21 cellular contexts compared by ENCODE assay signal in the genomic region with DNA sequence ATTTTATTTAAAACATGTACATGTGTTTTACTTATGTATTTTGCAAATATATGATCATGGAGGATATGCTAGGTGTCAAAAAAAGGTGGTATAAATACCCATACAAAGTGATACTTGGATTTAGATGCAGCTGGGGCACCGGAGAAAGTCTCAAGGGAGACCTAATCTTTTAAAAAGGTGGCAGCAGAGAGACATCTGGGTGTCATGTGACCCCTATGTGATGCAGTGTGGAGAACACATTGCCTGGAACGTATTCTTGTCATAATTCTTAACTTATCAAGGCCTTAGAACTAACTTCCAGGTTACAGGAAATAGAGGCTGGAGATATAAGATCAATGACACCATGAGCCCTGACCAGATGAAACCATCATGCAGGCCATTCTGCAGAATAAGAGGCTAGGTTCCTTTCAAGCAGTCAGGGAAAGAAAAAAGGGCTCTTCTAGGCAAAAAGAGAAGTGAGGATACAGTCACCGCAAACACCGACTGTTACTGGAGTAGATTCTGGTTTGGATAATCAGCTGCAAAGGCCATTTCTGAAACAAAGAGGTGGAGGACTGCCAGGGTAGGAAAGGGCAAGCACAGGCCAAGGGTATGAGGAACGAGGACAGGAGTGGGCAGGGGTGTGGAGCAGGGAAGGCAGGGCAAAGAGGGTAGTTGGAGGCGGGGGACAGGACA.
DNase-seq lines count a peak whose midpoint lies in the region; ATAC-seq and TF ChIP-seq lines count a peak whose summit lies in the region.
"Had no signal": no experiment of that assay in that cellular context is flagged by ENCODE, and none has a peak within 500 bp of the region (broad histone marks: within the 10 kb centered on the region; RNA-seq: fewer than 3 reads in every experiment).

No MANE protein-coding gene starts in this region.

- no peaks in the 10 kb centered on the region for H3K27me3 ChIP-seq in neural progenitor cell
- no peaks in the 10 kb centered on the region for H3K27me3 ChIP-seq in PC-9 (ENCODE audit: insufficient read depth, low read depth)

- CTCF ChIA-PET in PC-9 (lab: Charles Lee), result no interaction called here

- H3K27me3 Mint-ChIP-seq in activated T-cell treated with anti-CD3 and anti-CD28 coated beads, Interleukin-2, amount 50 U/mL, for 72 hours (ENCODE audit: low read depth), result no peaks in the 10 kb centered on the region
- H3K27me3 Mint-ChIP-seq in IgD-negative memory B cell, result no peaks in the 10 kb centered on the region
- no peaks in the 10 kb centered on the region for H3K27me3 Mint-ChIP-seq in activated naive CD8-positive, alpha-beta T cell treated with anti-CD3 and anti-CD28 coated beads for 36 hours
- peaks cover 3% of the 10 kb centered on the region for H3K27me3 Mint-ChIP-seq in neural progenitor cell (ENCODE audit: insufficient read depth, low read depth)
- H3K27me3 Mint-ChIP-seq: activated naive CD8-positive, alpha-beta T cell; brain had no signal

- TF ChIP-seq CTCF in neural progenitor cell (IDR thresholded peaks at IDR 0.05) (no peak), PC-9 (conservative IDR thresholded peaks at IDR 0.05) (no peak)

- no TSS peak for BruUV-seq in PC-9 (replicated peaks; lab: Mats Ljungman, UMichigan)

- no peak overlapping the region for H2AFZ ChIP-seq in neural progenitor cell (replicated peaks)
- H2AFZ ChIP-seq in PC-9, result no peak overlapping the region

- intact Hi-C loops in PC-9 (cut with micrococcal nuclease; ENCODE audit: unreplicated experiment), result no loop called here

- 0 out of 2 replicates have a peak, but pooled peaks cover 3% of the 10 kb centered on the region for H3K9me2 ChIP-seq in PC-9 (ENCODE audit: insufficient read depth)

- H3K4me3 Mint-ChIP-seq in activated T-cell treated with anti-CD3 and anti-CD28 coated beads, Interleukin-2, amount 50 U/mL, for 72 hours, result no peak overlapping the region
- H3K4me3 Mint-ChIP-seq in IgD-negative memory B cell, result peak overlapping the region in 1 of 4 donors; percentile 46
- no peak overlapping the region for H3K4me3 Mint-ChIP-seq in activated naive CD8-positive, alpha-beta T cell treated with anti-CD3 and anti-CD28 coated beads for 36 hours
- no peak overlapping the region for H3K4me3 Mint-ChIP-seq in neural progenitor cell
- H3K4me3 Mint-ChIP-seq: activated naive CD8-positive, alpha-beta T cell; brain had no signal

- DNase-seq in activated T-cell treated with anti-CD3 and anti-CD28 coated beads, Interleukin-2, amount 50 U/mL, for 72 hours, result no peak
- no peak for DNase-seq in activated T-cell treated with anti-CD3 and anti-CD28 coated beads, Interleukin-2, amount 50 U/mL, for 48 hours
- no peak for DNase-seq in activated naive CD8-positive, alpha-beta T cell treated with anti-CD3 and anti-CD28 coated beads for 36 hours
- DNase-seq in neural progenitor cell (ENCODE audit: low spot score) (no peak), PC-9 (no peak)
- DNase-seq: activated CD4-positive, alpha-beta T cell treated with anti-CD3 and anti-CD28 coated beads for 48 hours; activated CD8-positive, alpha-beta memory T cell treated with anti-CD3 and anti-CD28 coated beads, Interleukin-2, amount 50 U/mL, for 48 hours; hypothalamus; NCI-H2029; NCI-H510A; posterior cingulate gyrus; stimulated activated CD4-positive, alpha-beta T cell treated with anti-CD3 and anti-CD28 coated beads, Interleukin-4, amount 100 ng/mL, for 1 hour; substantia nigra had no signal

- H3K9me3 ChIP-seq in neural progenitor cell (ENCODE audit: low read depth) (no peaks in the 10 kb centered on the region), PC-9 (ENCODE audit: insufficient read depth, low read depth) (no peaks in the 10 kb centered on the region)

- no peak for ATAC-seq in activated T-cell treated with anti-CD3 and anti-CD28 coated beads, Interleukin-2, amount 50 U/mL, for 72 hours (replicated peaks in 1 of 2)
- no peak for ATAC-seq in HG03045 (IDR thresholded peaks at IDR 0.05; ENCODE audit: unreplicated experiment)
- ATAC-seq in HG03460 (IDR thresholded peaks at IDR 0.05; ENCODE audit: unreplicated experiment), result no peak
- ATAC-seq: Right ventricle myocardium inferior had no signal

- no peak overlapping the region for H3K9ac ChIP-seq in neural progenitor cell

- peaks cover 29% of the 10 kb centered on the region for H3K4me1 Mint-ChIP-seq in activated T-cell treated with anti-CD3 and anti-CD28 coated beads, Interleukin-2, amount 50 U/mL, for 72 hours (ENCODE audit: low read depth)
- peaks cover 14 to 20% (median 18%) of the 10 kb centered on the region in 3 donors for H3K4me1 Mint-ChIP-seq in IgD-negative memory B cell
- peaks cover 47% of the 10 kb centered on the region for H3K4me1 Mint-ChIP-seq in activated naive CD8-positive, alpha-beta T cell treated with anti-CD3 and anti-CD28 coated beads for 36 hours
- H3K4me1 Mint-ChIP-seq in neural progenitor cell, result peaks cover 13% of the 10 kb centered on the region

- H3K4me2 ChIP-seq in neural progenitor cell (no peak overlapping the region), PC-9 (no peak overlapping the region)

- H3K36me3 ChIP-seq in neural progenitor cell (no peaks in the 10 kb centered on the region), PC-9 (ENCODE audit: low read depth) (no peaks in the 10 kb centered on the region)

- no peak overlapping the region for H3K4me3 ChIP-seq in neural progenitor cell
- no peak overlapping the region for H3K4me3 ChIP-seq in PC-9
- H3K4me3 ChIP-seq: skin epidermis had no signal

- peak overlapping the region; percentile 39 for H3K27ac Mint-ChIP-seq in activated T-cell treated with anti-CD3 and anti-CD28 coated beads, Interleukin-2, amount 50 U/mL, for 72 hours
- peak overlapping the region in 2 of 3 donors; percentile 57 to 64 for H3K27ac Mint-ChIP-seq in IgD-negative memory B cell
- H3K27ac Mint-ChIP-seq in activated naive CD8-positive, alpha-beta T cell treated with anti-CD3 and anti-CD28 coated beads for 36 hours, result peak overlapping the region; percentile 39
- peak overlapping the region; percentile 35 for H3K27ac Mint-ChIP-seq in neural progenitor cell
- H3K27ac Mint-ChIP-seq: activated naive CD8-positive, alpha-beta T cell had no signal

- no peaks in the 10 kb centered on the region for H3K9me3 Mint-ChIP-seq in activated T-cell treated with anti-CD3 and anti-CD28 coated beads, Interleukin-2, amount 50 U/mL, for 72 hours
- H3K9me3 Mint-ChIP-seq in IgD-negative memory B cell (no peaks in the 10 kb centered on the region), neural progenitor cell (no peaks in the 10 kb centered on the region)
- no peaks in the 10 kb centered on the region for H3K9me3 Mint-ChIP-seq in activated naive CD8-positive, alpha-beta T cell treated with anti-CD3 and anti-CD28 coated beads for 36 hours
- H3K9me3 Mint-ChIP-seq: brain had no signal

- H3K79me2 ChIP-seq in neural progenitor cell (ENCODE audit: low read depth) (no peaks in the 10 kb centered on the region), PC-9 (ENCODE audit: low read depth) (no peaks in the 10 kb centered on the region)

- H3K36me3 Mint-ChIP-seq in activated T-cell treated with anti-CD3 and anti-CD28 coated beads, Interleukin-2, amount 50 U/mL, for 72 hours (ENCODE audit: insufficient read depth in 2 of 2), result peaks cover 20 to 47% of the 10 kb centered on the region in 2 donors
- H3K36me3 Mint-ChIP-seq in IgD-negative memory B cell (peaks cover 5% of the 10 kb centered on the region), neural progenitor cell (peaks cover 4% of the 10 kb centered on the region)
- H3K36me3 Mint-ChIP-seq in activated naive CD8-positive, alpha-beta T cell treated with anti-CD3 and anti-CD28 coated beads for 36 hours, result peaks cover 74% of the 10 kb centered on the region

- H4K20me1 ChIP-seq in neural progenitor cell (ENCODE audit: low read depth) (no peaks in the 10 kb centered on the region), PC-9 (ENCODE audit: insufficient read depth) (no peaks in the 10 kb centered on the region)

- POLR2A ChIA-PET in PC-9 (lab: Charles Lee; ENCODE audit: unreplicated experiment), result no interaction called here

- H3F3A ChIP-seq in neural progenitor cell (ENCODE audit: low read depth) (peaks cover 17% of the 10 kb centered on the region), PC-9 (ENCODE audit: insufficient read depth, low read depth) (no peaks in the 10 kb centered on the region)

- H3K27ac ChIP-seq in neural progenitor cell (no peak overlapping the region), PC-9 (no peak overlapping the region)
- H3K27ac ChIP-seq: C4-2B had no signal

- H3K4me1 ChIP-seq in neural progenitor cell (peaks cover 17% of the 10 kb centered on the region), PC-9 (replicated peaks; ENCODE audit: insufficient read depth) (peaks cover 5% of the 10 kb centered on the region; the same call in 1 of the 2 replicates)
